10 cellular contexts compared by ENCODE assay signal in the genomic region with DNA sequence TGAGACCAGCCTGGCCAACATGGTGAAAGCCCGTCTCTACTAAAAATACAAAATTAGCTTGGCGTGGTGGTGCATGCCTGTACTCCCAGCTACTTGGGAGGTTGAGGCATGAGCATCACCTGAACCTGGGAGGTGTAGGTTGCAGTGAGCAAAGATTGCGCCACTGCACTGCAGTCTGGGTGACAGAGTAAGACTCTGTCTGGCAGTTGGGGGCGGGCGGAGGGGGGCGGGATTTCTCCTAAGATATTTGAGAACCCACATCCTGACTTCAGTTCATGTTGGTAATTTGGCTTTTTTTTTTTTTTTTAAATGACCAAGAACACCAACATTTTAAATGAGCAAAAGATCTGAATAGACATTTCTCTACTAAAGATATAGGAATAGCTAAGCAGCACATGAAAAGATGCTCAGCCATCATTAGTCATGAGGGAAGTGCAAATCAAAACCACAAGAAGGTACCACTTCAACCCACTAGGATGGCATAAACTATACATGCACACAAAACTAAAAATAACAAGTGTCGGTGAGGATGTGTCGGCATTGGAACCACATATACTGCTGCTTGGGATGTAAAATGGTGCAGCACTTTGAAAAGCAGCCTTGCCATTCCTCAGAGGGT.
DNase-seq lines count a peak whose midpoint lies in the region; ATAC-seq and TF ChIP-seq lines count a peak whose summit lies in the region.
"Had no signal": no experiment of that assay in that cellular context is flagged by ENCODE, and none has a peak within 500 bp of the region (broad histone marks: within the 10 kb centered on the region; RNA-seq: fewer than 3 reads in every experiment).

No MANE protein-coding gene starts in this region.

- H2AFZ ChIP-seq in neural progenitor cell (replicated peaks): no peak overlapping the region

- H3K27ac Mint-ChIP-seq in activated T-cell treated with anti-CD3 and anti-CD28 coated beads, Interleukin-2, amount 50 U/mL, for 72 hours: peak overlapping the region; percentile 100
- H3K27ac Mint-ChIP-seq in mesothelial cell of epicardium: peak overlapping the region; percentile 84
- no peak overlapping the region for H3K27ac Mint-ChIP-seq in neural progenitor cell

- H3K4me3 Mint-ChIP-seq in activated T-cell treated with anti-CD3 and anti-CD28 coated beads, Interleukin-2, amount 50 U/mL, for 72 hours: peak overlapping the region; percentile 94 to 99
- peak overlapping the region; percentile 72 for H3K4me3 Mint-ChIP-seq in mesothelial cell of epicardium
- no peak overlapping the region for H3K4me3 Mint-ChIP-seq in neural progenitor cell

- H3K9me3 Mint-ChIP-seq in activated T-cell treated with anti-CD3 and anti-CD28 coated beads, Interleukin-2, amount 50 U/mL, for 72 hours: no peaks in the 10 kb centered on the region
- H3K9me3 Mint-ChIP-seq in mesothelial cell of epicardium (no peaks in the 10 kb centered on the region), neural progenitor cell (no peaks in the 10 kb centered on the region)

- no peak overlapping the region for H3K4me3 ChIP-seq in neural progenitor cell
- H3K4me3 ChIP-seq: MG63 had no signal

- no peaks in the 10 kb centered on the region for H4K20me1 ChIP-seq in neural progenitor cell (ENCODE audit: low read depth)

- H3K9ac ChIP-seq in neural progenitor cell: no peak overlapping the region

- DNase-seq in T-helper 22 cell (ENCODE audit: low read depth): peak; percentile 61
- DNase-seq in activated T-cell treated with anti-CD3 and anti-CD28 coated beads, Interleukin-2, amount 50 U/mL, for 72 hours: peak; percentile 44 to 49
- DNase-seq in mesothelial cell of epicardium (ENCODE audit: low spot score in 2 of 2, unreplicated experiment in 2 of 2): no peak
- DNase-seq in stimulated activated CD8-positive, alpha-beta memory T cell treated with anti-CD3 and anti-CD28 coated beads, Interleukin-4, amount 100 ng/mL, for 1 hour (ENCODE audit: low read depth in 2 of 2, low spot score in 1 of 2): peak; percentile 11 to 35
- DNase-seq in cerebellar nuclear complex (lab: John Stamatoyannopoulos, UW): no peak
- DNase-seq in neural progenitor cell (ENCODE audit: low spot score): no peak
- no peak for DNase-seq in epidermal melanocyte (ENCODE audit: insufficient read length, low spot score)
- no peak for DNase-seq in NAMALWA (ENCODE audit: low spot score)
- DNase-seq: dorsolateral prefrontal cortex, MG63 had no signal

- H3K27me3 ChIP-seq in neural progenitor cell: no peaks in the 10 kb centered on the region
- H3K27me3 ChIP-seq: dorsolateral prefrontal cortex, MG63 had no signal

- H3K36me3 Mint-ChIP-seq in activated T-cell treated with anti-CD3 and anti-CD28 coated beads, Interleukin-2, amount 50 U/mL, for 72 hours (ENCODE audit: insufficient read depth in 2 of 2): peaks cover 33 to 45% of the 10 kb centered on the region in 2 donors
- peaks cover 37% of the 10 kb centered on the region for H3K36me3 Mint-ChIP-seq in mesothelial cell of epicardium
- peaks cover 18% of the 10 kb centered on the region for H3K36me3 Mint-ChIP-seq in neural progenitor cell

- H3K27ac ChIP-seq in neural progenitor cell: no peak overlapping the region

- peaks cover 66% of the 10 kb centered on the region for H3K4me1 Mint-ChIP-seq in activated T-cell treated with anti-CD3 and anti-CD28 coated beads, Interleukin-2, amount 50 U/mL, for 72 hours (ENCODE audit: low read depth)
- H3K4me1 Mint-ChIP-seq in mesothelial cell of epicardium (peaks cover 63% of the 10 kb centered on the region), neural progenitor cell (peaks cover 20% of the 10 kb centered on the region)

- no peaks in the 10 kb centered on the region for H3K9me3 ChIP-seq in neural progenitor cell (ENCODE audit: low read depth)
- H3K9me3 ChIP-seq: MG63 had no signal

- no peaks in the 10 kb centered on the region for H3F3A ChIP-seq in neural progenitor cell (ENCODE audit: low read depth)

- H3K4me1 ChIP-seq in neural progenitor cell: peaks cover 15% of the 10 kb centered on the region

- no peaks in the 10 kb centered on the region for H3K27me3 Mint-ChIP-seq in activated T-cell treated with anti-CD3 and anti-CD28 coated beads, Interleukin-2, amount 50 U/mL, for 72 hours (ENCODE audit: low read depth)
- H3K27me3 Mint-ChIP-seq in mesothelial cell of epicardium (ENCODE audit: low read depth) (no peaks in the 10 kb centered on the region), neural progenitor cell (ENCODE audit: insufficient read depth, low read depth) (no peaks in the 10 kb centered on the region)

- H3K4me2 ChIP-seq in neural progenitor cell: no peak overlapping the region

- TF ChIP-seq CTCF in mesothelial cell of epicardium (IDR thresholded peaks at IDR 0.05; ENCODE audit: unreplicated experiment) (no peak), neural progenitor cell (IDR thresholded peaks at IDR 0.05) (no peak)

- no peaks in the 10 kb centered on the region for H3K36me3 ChIP-seq in neural progenitor cell
- H3K36me3 ChIP-seq: MG63 had no signal

- ATAC-seq in activated T-cell treated with anti-CD3 and anti-CD28 coated beads, Interleukin-2, amount 50 U/mL, for 72 hours (replicated peaks in 1 of 2): peak; percentile 79 to 81

- no peaks in the 10 kb centered on the region for H3K79me2 ChIP-seq in neural progenitor cell (ENCODE audit: low read depth)

Comparison
In these comparisons a context has a peak if more than half of its experiments do, and no peak if none do; other contexts are left out.
1. DNase-seq: peak in T-helper 22 cell (single experiment), activated T-cell treated with anti-CD3 and anti-CD28 coated beads, Interleukin-2, amount 50 U/mL, for 72 hours (2 of 2) and stimulated activated CD8-positive, alpha-beta memory T cell treated with anti-CD3 and anti-CD28 coated beads, Interleukin-4, amount 100 ng/mL, for 1 hour (2 of 2); none in mesothelial cell of epicardium (0 of 2), cerebellar nuclear complex (0 of 2), neural progenitor cell (single experiment), epidermal melanocyte (single experiment) and NAMALWA (single experiment).